ENCODE assay signal across 10 cellular contexts in genomic region chr12:42130670-42131402, GRCh38. TPM values are rescaled to one million over a fixed set of nuclear protein-coding genes. Genes with fewer than 3 reads are reported as not detected.
DNase-seq lines count a peak whose midpoint lies in the region; ATAC-seq and TF ChIP-seq lines count a peak whose summit lies in the region.
"Had no signal": no experiment of that assay in that cellular context is flagged by ENCODE, and none has a peak within 500 bp of the region (broad histone marks: within the 10 kb centered on the region; RNA-seq: fewer than 3 reads in every experiment).

No MANE protein-coding gene starts in this region.

- no peaks in the 10 kb centered on the region for H3K36me3 ChIP-seq in aorta (ENCODE audit: control insufficient read depth in 1 of 2, insufficient read depth in 2 of 2, low read length in 1 of 2)
- no peaks in the 10 kb centered on the region for H3K36me3 ChIP-seq in OCI-LY7 (ENCODE audit: insufficient read depth, low read length)

- peak overlapping the region; percentile 13 for H3K27ac Mint-ChIP-seq in activated naive CD4-positive, alpha-beta T cell treated with anti-CD3 and anti-CD28 coated beads, Interleukin-2, amount 50 U/mL, for 24 hours
- H3K27ac Mint-ChIP-seq: B cell had no signal

- H3K9me3 ChIP-seq in aorta (ENCODE audit: control insufficient read depth, low read length) = no peaks in the 10 kb centered on the region
- no peaks in the 10 kb centered on the region for H3K9me3 ChIP-seq in OCI-LY7 (ENCODE audit: low read length)

- H3K4me3 ChIP-seq in astrocyte of the spinal cord (ENCODE audit: low read depth, low read length) (peak overlapping the region; percentile 2), aorta (ENCODE audit: low read length in 2 of 2) (no peak overlapping the region), OCI-LY7 (ENCODE audit: low read depth, low read length, poor library complexity, severe bottlenecking) (no peak overlapping the region)

- peaks cover 3% of the 10 kb centered on the region for H3K36me3 Mint-ChIP-seq in activated naive CD4-positive, alpha-beta T cell treated with anti-CD3 and anti-CD28 coated beads, Interleukin-2, amount 50 U/mL, for 24 hours

- BruUV-seq in OCI-LY7 (replicated peaks; lab: Mats Ljungman, UMichigan) = no TSS peak

- 25 to 33% methylated on average over 4 of the region's 4 CpGs for WGBS in aorta, 2 donors

- H3K27ac ChIP-seq in aorta (ENCODE audit: low read depth in 1 of 2, low read length in 2 of 2) (no peak overlapping the region), OCI-LY7 (ENCODE audit: low read depth, low read length, poor library complexity, severe bottlenecking) (no peak overlapping the region)

- intact Hi-C loops in aorta (cut with DNase I) (loop anchor here (5.0 to 10.0 kb wide), 4 partner anchors 106 to 434 kb away; partner anchors contain the start of genes PPHLN1 (in 1 of the 2), YAF2 (in 1 of the 2) and ZCRB1 (in 1 of the 2)), OCI-LY7 (cut with micrococcal nuclease; ENCODE audit: unreplicated experiment) (loop anchor here (5.0 kb wide), 1 partner anchor 241 kb away; no protein-coding TSS in a partner anchor)

- H3K79me2 ChIP-seq in OCI-LY7 (ENCODE audit: insufficient read depth, low read depth, low read length) = peaks cover 48% of the 10 kb centered on the region; the same call in 1 of the 2 replicates

- no peaks in the 10 kb centered on the region for H3K9me3 Mint-ChIP-seq in activated naive CD4-positive, alpha-beta T cell treated with anti-CD3 and anti-CD28 coated beads, Interleukin-2, amount 50 U/mL, for 24 hours

- H3K4me1 Mint-ChIP-seq in activated naive CD4-positive, alpha-beta T cell treated with anti-CD3 and anti-CD28 coated beads, Interleukin-2, amount 50 U/mL, for 24 hours = peaks cover 63% of the 10 kb centered on the region

- H4K20me1 ChIP-seq in OCI-LY7 (ENCODE audit: insufficient read depth, low read length) = peaks cover 13% of the 10 kb centered on the region; the same call in 1 of the 2 replicates

- ATAC-seq in aorta (ENCODE audit: low FRiP score) = peak; percentile 60

- in situ Hi-C loops in astrocyte of the spinal cord (cut with HindIII; ENCODE audit: low sequenced_read_pairs) = no loop called here

- H3K9me2 ChIP-seq in OCI-LY7 (ENCODE audit: insufficient read depth, low read length) = no peaks in the 10 kb centered on the region

- H2AFZ ChIP-seq in OCI-LY7 (ENCODE audit: low read length) = no peak overlapping the region

- no peaks in the 10 kb centered on the region for H3K27me3 ChIP-seq in aorta (ENCODE audit: control insufficient read depth in 1 of 2, insufficient read depth in 2 of 2, low read length in 1 of 2)

- DNase-seq in activated naive CD4-positive, alpha-beta T cell (lab: John Stamatoyannopoulos, UW) = no peak
- DNase-seq in astrocyte of the spinal cord (ENCODE audit: low read depth, low spot score) (peak; percentile 59), kidney glomerular epithelial cell (lab: John Stamatoyannopoulos, UW) (peak; percentile 31), aorta (peak in 1 of 2 donors; percentile 59), OCI-LY7 (ENCODE audit: low spot score) (no peak), T1000 (lab: John Stamatoyannopoulos, UW) (no peak), NCI-H2196 (lab: John Stamatoyannopoulos, UW; ENCODE audit: unreplicated experiment) (no peak)
- DNase-seq: activated naive CD4-positive, alpha-beta T cell treated with Interleukin-2 at 50 U/mL for 16 hours had no signal

- no peak overlapping the region for H3K4me2 ChIP-seq in OCI-LY7 (ENCODE audit: low read length)

- peaks cover 0 to 3% of the 10 kb centered on the region in 2 donors for H3K4me1 ChIP-seq in aorta (ENCODE audit: control insufficient read depth in 1 of 2, insufficient read depth in 2 of 2, low read length in 2 of 2)
- no peaks in the 10 kb centered on the region for H3K4me1 ChIP-seq in OCI-LY7 (ENCODE audit: insufficient read depth, low read length, poor library complexity, severe bottlenecking)

- POLR2A ChIA-PET in OCI-LY7 (lab: Charles Lee) = no interaction called here

- H3K4me3 Mint-ChIP-seq in activated naive CD4-positive, alpha-beta T cell treated with anti-CD3 and anti-CD28 coated beads, Interleukin-2, amount 50 U/mL, for 24 hours = no peak overlapping the region
- H3K4me3 Mint-ChIP-seq: B cell had no signal

- no peaks in the 10 kb centered on the region for H3K27me3 Mint-ChIP-seq in activated naive CD4-positive, alpha-beta T cell treated with anti-CD3 and anti-CD28 coated beads, Interleukin-2, amount 50 U/mL, for 24 hours
- H3K27me3 Mint-ChIP-seq: B cell had no signal

- TF ChIP-seq CTCF in astrocyte of the spinal cord (IDR thresholded peaks at IDR 0.05; ENCODE audit: low read depth, low read length) (no peak), OCI-LY7 (conservative IDR thresholded peaks at IDR 0.05; ENCODE audit: low read length) (no peak)

- CTCF ChIA-PET in OCI-LY7 (lab: Charles Lee; ENCODE audit: unreplicated experiment) = no interaction called here

RNA-seq across cellular contexts. Expression of gene GXYLT1, which starts 13.8 kb away (rescaled TPM):
- total RNA-seq in aorta (10 to 100 TPM; 11.1 to 13.5 TPM), OCI-LY7 (2022) (11.1 and 11.4 TPM in 2 replicates)
- polyA plus RNA-seq in aorta = 1 to 10 TPM; 1.9 to 3.0 TPM
- total RNA-seq in OCI-LY7 (2014; rRNA removed; shearing (Covaris generic)) = 7.9 and 9.0 TPM in 2 replicates

Comparison
In these comparisons a context has a peak if more than half of its experiments do, and no peak if none do; other contexts are left out.
1. DNase-seq: peak in astrocyte of the spinal cord (single experiment) and kidney glomerular epithelial cell (single experiment); none in activated naive CD4-positive, alpha-beta T cell (0 of 4), OCI-LY7 (single experiment), T1000 (single experiment) and NCI-H2196 (single experiment).